Comparison of ENCODE assay signal across 17 cellular contexts in the genomic region with DNA sequence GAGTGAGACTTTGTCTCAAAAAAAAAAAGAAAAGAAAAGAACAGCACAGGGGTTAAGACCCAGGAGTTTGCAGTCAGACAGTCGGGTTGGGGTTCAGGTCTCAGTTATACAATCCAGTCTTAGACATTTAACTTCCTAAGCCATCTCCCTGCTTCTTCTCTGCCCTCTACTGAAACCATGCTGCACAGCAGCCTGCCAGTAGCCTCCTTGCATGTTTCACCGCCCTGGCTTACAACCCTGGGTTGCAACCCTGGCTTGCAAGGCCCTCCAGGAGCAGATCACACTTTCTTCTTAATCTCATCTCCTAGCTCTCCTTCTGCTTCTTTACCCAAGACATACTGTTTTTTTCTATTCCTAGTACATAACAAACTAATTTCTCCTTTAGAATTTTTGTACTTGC. TPM values are rescaled to one million over a fixed set of nuclear protein-coding genes. Genes with fewer than 3 reads are reported as not detected.
A peak's percentile ranks its signal among the peaks of the same experiment; 100 is the strongest.
DNase-seq lines count a peak whose midpoint lies in the region; ATAC-seq, FAIRE-seq and TF ChIP-seq lines count a peak whose summit lies in the region.
"Had no signal": no experiment of that assay in that cellular context is flagged by ENCODE, and none has a peak within 500 bp of the region (broad histone marks: within the 10 kb centered on the region; RNA-seq: fewer than 3 reads in every experiment).

No MANE protein-coding gene starts in this region.

- H3K27ac Mint-ChIP-seq in activated naive CD4-positive, alpha-beta T cell treated with anti-CD3 and anti-CD28 coated beads, Interleukin-2, amount 10 ng/mL, durations not matched to agents 7 days and 5 days, result peak overlapping the region; percentile 34
- no peak overlapping the region for H3K27ac Mint-ChIP-seq in activated naive CD4-positive, alpha-beta T cell treated with anti-CD3 and anti-CD28 coated beads for 36 hours
- peak overlapping the region in 8 of 10 donors; percentile 24 to 85 (median 54) for H3K27ac Mint-ChIP-seq in naive thymus-derived CD8-positive, alpha-beta T cell
- H3K27ac Mint-ChIP-seq: type B pancreatic cell had no signal

- H3F3A ChIP-seq in PC-3 (ENCODE audit: low read length, unreplicated experiment), result peaks cover 8% of the 10 kb centered on the region

- peak in 1 of 2 experiments; percentile 17; a peak in 1 of 4 replicates for TF ChIP-seq RAD21 in K562 (CRISPR knock-in tag; conservative IDR thresholded peaks at IDR 0.05 in 1 of 2, IDR thresholded peaks at IDR 0.05 in 1 of 2)

- no peak for TF ChIP-seq EP300 in K562 (IDR thresholded peaks at IDR 0.05; ENCODE audit: low read length)

- TF ChIP-seq CTCF in PC-3 (conservative IDR thresholded peaks at IDR 0.05; ENCODE audit: low read depth, low read length), result peak; percentile 24; the same call in 1 of the 2 replicates
- peak in 2 of 3 experiments; percentile 19 to 32; a peak in 1 of 6 replicates for TF ChIP-seq CTCF in K562 (IDR thresholded peaks at IDR 0.05 in 2 of 3, conservative IDR thresholded peaks at IDR 0.05 in 1 of 3; ENCODE audit: insufficient read depth in 2 of 3, low read depth in 1 of 3, low read length in 3 of 3)

- intact Hi-C loops in activated naive CD4-positive, alpha-beta T cell treated with anti-CD3 and anti-CD28 coated beads for 36 hours (cut with micrococcal nuclease), result no loop called here
- intact Hi-C loops in PC-3 (cut with micrococcal nuclease), result no loop called here
- intact Hi-C loops in K562 (cut with micrococcal nuclease), result no loop called here

- H3K27me3 ChIP-seq in PC-3 (ENCODE audit: low read length), result no peaks in the 10 kb centered on the region
- no peaks in the 10 kb centered on the region for H3K27me3 ChIP-seq in K562 (ENCODE audit: control insufficient read depth in 2 of 2, insufficient read depth in 2 of 2, low read length in 2 of 2)
- H3K27me3 ChIP-seq: heart left ventricle had no signal

- H3K4me3 ChIP-seq in PC-3 (ENCODE audit: low read length) (no peak overlapping the region), K562 (no peak overlapping the region)
- H3K4me3 ChIP-seq: heart left ventricle had no signal

- WGBS in K562 (ENCODE audit: insufficient coverage, low coverage, missing lambda C conversion rate), result 89% methylated on average over 2 of the region's 2 CpGs

- H3K36me3 ChIP-seq in PC-3 (ENCODE audit: low read depth, low read length) (peaks cover 67% of the 10 kb centered on the region), K562 (ENCODE audit: control insufficient read depth, insufficient read depth, low read length) (peaks cover 77% of the 10 kb centered on the region)

- no peaks in the 10 kb centered on the region for H3K9me2 ChIP-seq in PC-3 (replicated peaks; ENCODE audit: low read length)

- H3K4me1 Mint-ChIP-seq in activated naive CD4-positive, alpha-beta T cell treated with anti-CD3 and anti-CD28 coated beads, Interleukin-2, amount 10 ng/mL, durations not matched to agents 7 days and 5 days, result no peaks in the 10 kb centered on the region
- H3K4me1 Mint-ChIP-seq in activated naive CD4-positive, alpha-beta T cell treated with anti-CD3 and anti-CD28 coated beads for 36 hours (ENCODE audit: low read depth), result peaks cover 2% of the 10 kb centered on the region
- H3K4me1 Mint-ChIP-seq in naive thymus-derived CD8-positive, alpha-beta T cell, result peaks cover 0 to 15% (median 6%) of the 10 kb centered on the region in 4 donors

- H3K27ac ChIP-seq in PC-3 (ENCODE audit: low read length) (no peak overlapping the region), K562 (ENCODE audit: extremely low read depth, low read depth, low read length) (no peak overlapping the region)
- H3K27ac ChIP-seq: heart left ventricle had no signal

- BruUV-seq in PC-3 (replicated peaks; lab: Mats Ljungman, UMichigan) (no TSS peak), K562 (replicated peaks; lab: Mats Ljungman, UMichigan) (no TSS peak)

- peaks cover 62% of the 10 kb centered on the region for H3K36me3 Mint-ChIP-seq in activated naive CD4-positive, alpha-beta T cell treated with anti-CD3 and anti-CD28 coated beads, Interleukin-2, amount 10 ng/mL, durations not matched to agents 7 days and 5 days
- peaks cover 47% of the 10 kb centered on the region for H3K36me3 Mint-ChIP-seq in activated naive CD4-positive, alpha-beta T cell treated with anti-CD3 and anti-CD28 coated beads for 36 hours (ENCODE audit: low read depth)
- peaks cover 6 to 80% (median 33%) of the 10 kb centered on the region in 3 donors for H3K36me3 Mint-ChIP-seq in naive thymus-derived CD8-positive, alpha-beta T cell

- no peaks in the 10 kb centered on the region for H3K9me1 ChIP-seq in K562 (ENCODE audit: control insufficient read depth, insufficient read depth, low read length)

- no peaks in the 10 kb centered on the region for H3K27me3 Mint-ChIP-seq in activated naive CD4-positive, alpha-beta T cell treated with anti-CD3 and anti-CD28 coated beads, Interleukin-2, amount 10 ng/mL, durations not matched to agents 7 days and 5 days
- H3K27me3 Mint-ChIP-seq in activated naive CD4-positive, alpha-beta T cell treated with anti-CD3 and anti-CD28 coated beads for 36 hours (ENCODE audit: low read depth), result no peaks in the 10 kb centered on the region
- H3K27me3 Mint-ChIP-seq in naive thymus-derived CD8-positive, alpha-beta T cell, result no peaks in the 10 kb centered on the region
- H3K27me3 Mint-ChIP-seq: type B pancreatic cell had no signal

- CTCF ChIA-PET in activated naive CD4-positive, alpha-beta T cell treated with anti-CD3 and anti-CD28 coated beads, Interleukin-2, amount 10 ng/mL, durations not matched to agents 7 days and 5 days (lab: Charles Lee), result interaction anchor here (1.5 kb wide), 1 partner anchor 35 kb away, joined by 8 read pairs; no protein-coding TSS in a partner anchor
- CTCF ChIA-PET in activated naive CD4-positive, alpha-beta T cell treated with anti-CD3 and anti-CD28 coated beads for 36 hours (lab: Charles Lee), result interaction anchor here (0.8 to 1.1 kb wide), 2 partner anchors 8 to 16 kb away, joined by 3 read pairs; no protein-coding TSS in a partner anchor
- CTCF ChIA-PET in PC-3 (lab: Charles Lee) (no interaction called here), K562 (lab: Yijun Ruan, JAX; ENCODE audit: low intra/inter-chr PET ratio) (no interaction called here)

- H3K9me3 Mint-ChIP-seq in activated naive CD4-positive, alpha-beta T cell treated with anti-CD3 and anti-CD28 coated beads, Interleukin-2, amount 10 ng/mL, durations not matched to agents 7 days and 5 days, result no peaks in the 10 kb centered on the region
- no peaks in the 10 kb centered on the region for H3K9me3 Mint-ChIP-seq in activated naive CD4-positive, alpha-beta T cell treated with anti-CD3 and anti-CD28 coated beads for 36 hours
- no peaks in the 10 kb centered on the region for H3K9me3 Mint-ChIP-seq in naive thymus-derived CD8-positive, alpha-beta T cell
- H3K9me3 Mint-ChIP-seq: type B pancreatic cell had no signal

- FAIRE-seq in K562 (lab: Jason Lieb, UNC), result no peak

- peak; percentile 44 for DNase-seq in activated naive CD4-positive, alpha-beta T cell treated with anti-CD3 and anti-CD28 coated beads, Interleukin-2, amount 10 ng/mL, durations not matched to agents 7 days and 5 days
- DNase-seq in activated naive CD4-positive, alpha-beta T cell treated with anti-CD3 and anti-CD28 coated beads for 36 hours, result no peak
- DNase-seq in PC-3 (no peak), K562 (ENCODE audit: extremely low read depth in 1 of 4, low spot score in 3 of 4) (no peak)
- no peak for DNase-seq in naive thymus-derived CD8-positive, alpha-beta T cell
- DNase-seq: activated CD4-positive, alpha-beta T cell treated with anti-CD3 and anti-CD28 coated beads for 1 hour; activated T-cell treated with anti-CD3 and anti-CD28 coated beads for 4 hours; amniotic stem cell; Calu3; erythroblast; NCI-H1105; stimulated activated CD4-positive, alpha-beta T cell treated with anti-CD3 and anti-CD28 coated beads, Interleukin-4, amount 100 ng/mL, for 4 hours had no signal

- H2AFZ ChIP-seq in PC-3 (ENCODE audit: low read length) (no peak overlapping the region), K562 (ENCODE audit: low read depth, low read length) (no peak overlapping the region)

- no peaks in the 10 kb centered on the region for H3K9me3 ChIP-seq in PC-3 (ENCODE audit: low read length)
- no peaks in the 10 kb centered on the region for H3K9me3 ChIP-seq in K562 (replicated peaks; ENCODE audit: control insufficient read depth, insufficient read depth, low read depth, low read length)
- H3K9me3 ChIP-seq: heart left ventricle had no signal

- H3K4me3 Mint-ChIP-seq in activated naive CD4-positive, alpha-beta T cell treated with anti-CD3 and anti-CD28 coated beads, Interleukin-2, amount 10 ng/mL, durations not matched to agents 7 days and 5 days, result no peak overlapping the region
- no peak overlapping the region for H3K4me3 Mint-ChIP-seq in activated naive CD4-positive, alpha-beta T cell treated with anti-CD3 and anti-CD28 coated beads for 36 hours
- no peak overlapping the region for H3K4me3 Mint-ChIP-seq in naive thymus-derived CD8-positive, alpha-beta T cell
- H3K4me3 Mint-ChIP-seq: type B pancreatic cell had no signal

- H3K9ac ChIP-seq in PC-3 (ENCODE audit: low read length) (no peak overlapping the region), K562 (ENCODE audit: insufficient read depth in 1 of 2, low read depth in 2 of 2, low read length in 2 of 2) (no peak overlapping the region)

- H4K20me1 ChIP-seq in PC-3 (ENCODE audit: low read length) (no peaks in the 10 kb centered on the region), K562 (replicated peaks; ENCODE audit: control insufficient read depth, insufficient read depth, low read length) (no peaks in the 10 kb centered on the region; the same call in 1 of the 2 replicates)

- peak; percentile 44 for TF ChIP-seq POLR2A in K562 (conservative IDR thresholded peaks at IDR 0.05)

- no peak overlapping the region for H3K4me2 ChIP-seq in PC-3 (ENCODE audit: low read length)
- H3K4me2 ChIP-seq in K562 (ENCODE audit: insufficient read depth, low read length), result no peak overlapping the region

- H3K79me2 ChIP-seq in PC-3 (ENCODE audit: low read length) (no peaks in the 10 kb centered on the region), K562 (ENCODE audit: control insufficient read depth, insufficient read depth, low read length) (no peaks in the 10 kb centered on the region)

- peaks cover under 1% of the 10 kb centered on the region; the same call in 1 of the 2 replicates for H3K4me1 ChIP-seq in PC-3 (ENCODE audit: insufficient read depth, low read length)
- no peaks in the 10 kb centered on the region for H3K4me1 ChIP-seq in K562 (replicated peaks in 1 of 2; ENCODE audit: control insufficient read depth in 2 of 2, insufficient read depth in 2 of 2, low read length in 2 of 2)

- peak; percentile 25; the same call in 1 of the 2 replicates for ATAC-seq in PC-3
- peak; percentile 58 for ATAC-seq in K562
- ATAC-seq in naive thymus-derived CD8-positive, alpha-beta T cell, result peak; percentile 34 to 48
- no peak for ATAC-seq in GM18511 (IDR thresholded peaks at IDR 0.05; ENCODE audit: unreplicated experiment)
- ATAC-seq in GM21825 (IDR thresholded peaks at IDR 0.05; ENCODE audit: unreplicated experiment), result no peak
- no peak for ATAC-seq in HG02885 (IDR thresholded peaks at IDR 0.05; ENCODE audit: poor library complexity, unreplicated experiment)
- ATAC-seq: heart left ventricle had no signal

- in situ Hi-C loops in K562 (cut with MboI), result loop anchor here (10.0 kb wide), 1 partner anchor 1203 kb away; a partner anchor contains a TSS

- POLR2A ChIA-PET in PC-3 (lab: Charles Lee; ENCODE audit: unreplicated experiment), result interaction anchor here (0.7 kb wide), 1 partner anchor 228 kb away, joined by 3 read pairs; no protein-coding TSS in a partner anchor
- POLR2A ChIA-PET in K562 (lab: Yijun Ruan, JAX), result interaction anchor here (1.0 to 1.3 kb wide), 2 partner anchors 18 to 37 kb away, joined by 4 read pairs; a partner anchor contains a TSS
- POLR2A ChIA-PET in naive thymus-derived CD8-positive, alpha-beta T cell (lab: Charles Lee), result interaction anchor here (0.7 to 3.2 kb wide), 5 partner anchors 10 to 72 kb away, joined by 5 to 21 read pairs (median 9); a partner anchor contains a TSS

RNA-seq across cellular contexts. Expression of a gene that starts 5.9 kb away (rescaled TPM):
- total RNA-seq in activated naive CD4-positive, alpha-beta T cell treated with anti-CD3 and anti-CD28 coated beads for 36 hours, result 10 to 100 TPM; 43.1 to 45.7 TPM
- total RNA-seq in PC-3 (2014; rRNA removed) (65.8 and 76.3 TPM in 2 replicates), K562 (2014; rRNA removed) (48.2 and 70.7 TPM in 2 replicates), K562 (2014; rRNA removed; fragmentation: Illumina TruSeq; extraction: Trizol) (5.6 and 8.0 TPM in 2 replicates), K562 (2015; rRNA removed; fragmentation: Illumina TruSeq; extraction: Trizol) (29.9 and 31.0 TPM in 2 replicates), K562 (2021) (58.5 and 58.7 TPM in 2 replicates)
- 17.7 and 87.0 TPM in 2 replicates for total RNA-seq in K562 (2011; cell fraction: chromatin; rRNA removed; ENCODE audit: low replicate concordance)
- 109 and 112 TPM in 2 replicates for total RNA-seq in K562 (2011; cell fraction: nucleolus; rRNA removed)
- 65.7 and 66.1 TPM in 2 replicates for total RNA-seq in K562 (2011; cell fraction: nucleoplasm; rRNA removed)
- polyA plus RNA-seq in K562 (2011; rRNA removed) (21.4 and 35.5 TPM in 2 replicates), K562 (2014; fragmentation: Illumina TruSeq; extraction: Trizol) (16.3 and 43.0 TPM in 2 replicates), K562 (2014; fragmentation: Nextera tagmentation; extraction: Ambion mirVana) (1 to 10 TPM in 1 of 2 experiments, under 1 TPM in 1; 0.30 to 3.3 TPM), K562 (2014; rRNA removed) (64.0 and 83.7 TPM in 2 replicates)
- 41.7 and 99.9 TPM in 2 replicates for polyA plus RNA-seq in K562 (2011; cell fraction: cytosol; rRNA removed)
- polyA plus RNA-seq in K562 (2011; cell fraction: nucleus; rRNA removed), result 46.7 and 85.0 TPM in 2 replicates
- polyA plus RNA-seq in K562 (2012), result 36.3 and 72.1 TPM in 2 replicates
- polyA minus RNA-seq in K562 (2011; rRNA and poly(A)+ RNA removed), result 3.6 and 7.7 TPM in 2 replicates
- polyA minus RNA-seq in K562 (2011; cell fraction: cytosol; rRNA and poly(A)+ RNA removed), result 26.1 and 28.4 TPM in 2 replicates
- 8.5 and 10.4 TPM in 2 replicates for polyA minus RNA-seq in K562 (2011; cell fraction: nucleus; rRNA and poly(A)+ RNA removed)
- 10 to 100 TPM; 79.8 to 83.8 TPM for total RNA-seq in naive thymus-derived CD8-positive, alpha-beta T cell
- polyA plus RNA-seq in naive thymus-derived CD8-positive, alpha-beta T cell, result 10 to 100 TPM; 35.6 to 51.3 (median 40.3) TPM

RNA-seq across cellular contexts. Expression of a gene that starts 14.7 kb away (rescaled TPM):
- total RNA-seq in activated naive CD4-positive, alpha-beta T cell treated with anti-CD3 and anti-CD28 coated beads for 36 hours, result 1 to 10 TPM in 1 of 2 experiments, under 1 TPM in 1; 0.52 to 1.0 TPM
- total RNA-seq in PC-3 (2014; rRNA removed), result 5.8 and 13.9 TPM in 2 replicates
- total RNA-seq in K562 (2011; cell fraction: chromatin; rRNA removed; ENCODE audit: low replicate concordance), result 0.60 and 1.4 TPM in 2 replicates
- total RNA-seq in K562 (2011; cell fraction: nucleolus; rRNA removed), result 1.8 TPM in 2 replicates
- total RNA-seq in K562 (2011; cell fraction: nucleoplasm; rRNA removed), result 0.69 and 2.3 TPM in 2 replicates
- 3.9 and 4.3 TPM in 2 replicates for total RNA-seq in K562 (2014; rRNA removed)
- total RNA-seq in K562 (2014; rRNA removed; fragmentation: Illumina TruSeq; extraction: Trizol), result 2.2 and 2.9 TPM in 2 replicates
- total RNA-seq in K562 (2015; rRNA removed; fragmentation: Illumina TruSeq; extraction: Trizol), result 3.3 TPM in 2 replicates
- total RNA-seq in K562 (2021), result 2.6 and 3.3 TPM in 2 replicates
- polyA plus RNA-seq in K562 (2011; rRNA removed), result 1.7 TPM in 2 replicates
- 1.9 and 2.5 TPM in 2 replicates for polyA plus RNA-seq in K562 (2011; cell fraction: cytosol; rRNA removed)
- polyA plus RNA-seq in K562 (2011; cell fraction: nucleus; rRNA removed), result 1.8 and 1.9 TPM in 2 replicates
- 4.3 and 4.4 TPM in 2 replicates for polyA plus RNA-seq in K562 (2012)
- polyA plus RNA-seq in K562 (2014; fragmentation: Illumina TruSeq; extraction: Trizol), result 4.0 and 4.9 TPM in 2 replicates
- polyA plus RNA-seq in K562 (2014; fragmentation: Nextera tagmentation; extraction: Ambion mirVana), result 1 to 10 TPM in 1 of 2 experiments, under 1 TPM in 1; 0.75 to 1.4 TPM
- polyA plus RNA-seq in K562 (2014; rRNA removed), result 3.8 and 3.9 TPM in 2 replicates
- 0.39 and 0.63 TPM in 2 replicates for polyA minus RNA-seq in K562 (2011; rRNA and poly(A)+ RNA removed)
- 0.48 and 1.7 TPM in 2 replicates for polyA minus RNA-seq in K562 (2011; cell fraction: cytosol; rRNA and poly(A)+ RNA removed)
- polyA minus RNA-seq in K562 (2011; cell fraction: nucleus; rRNA and poly(A)+ RNA removed), result 0.40 and 0.56 TPM in 2 replicates
- 1 to 10 TPM; 5.4 to 6.1 TPM for total RNA-seq in naive thymus-derived CD8-positive, alpha-beta T cell
- polyA plus RNA-seq in naive thymus-derived CD8-positive, alpha-beta T cell, result 1 to 10 TPM in 2 of 3 donors, under 1 TPM in 1; 0.82 to 1.9 (median 1.8) TPM

RNA-seq across cellular contexts. Expression of a gene that starts 15.1 kb away (rescaled TPM):
- 10 to 100 TPM; 81.8 to 97.1 TPM for total RNA-seq in activated naive CD4-positive, alpha-beta T cell treated with anti-CD3 and anti-CD28 coated beads for 36 hours
- total RNA-seq in PC-3 (2014; rRNA removed), result 32.8 and 50.6 TPM in 2 replicates
- 108 and 289 TPM in 2 replicates for total RNA-seq in K562 (2011; cell fraction: chromatin; rRNA removed; ENCODE audit: low replicate concordance)
- 172 and 175 TPM in 2 replicates for total RNA-seq in K562 (2011; cell fraction: nucleolus; rRNA removed)
- total RNA-seq in K562 (2011; cell fraction: nucleoplasm; rRNA removed), result 130 TPM in 2 replicates
- 26.4 and 31.7 TPM in 2 replicates for total RNA-seq in K562 (2014; rRNA removed)
- total RNA-seq in K562 (2014; rRNA removed; fragmentation: Illumina TruSeq; extraction: Trizol), result 12.6 and 16.7 TPM in 2 replicates
- 20.7 and 22.1 TPM in 2 replicates for total RNA-seq in K562 (2015; rRNA removed; fragmentation: Illumina TruSeq; extraction: Trizol)
- total RNA-seq in K562 (2021), result 77.3 and 90.5 TPM in 2 replicates
- 36.8 and 50.2 TPM in 2 replicates for polyA plus RNA-seq in K562 (2011; rRNA removed)
- 30.9 and 49.9 TPM in 2 replicates for polyA plus RNA-seq in K562 (2011; cell fraction: cytosol; rRNA removed)
- 239 and 311 TPM in 2 replicates for polyA plus RNA-seq in K562 (2011; cell fraction: nucleus; rRNA removed)
- 41.6 and 58.4 TPM in 2 replicates for polyA plus RNA-seq in K562 (2012)
- 27.9 and 31.2 TPM in 2 replicates for polyA plus RNA-seq in K562 (2014; fragmentation: Illumina TruSeq; extraction: Trizol)
- under 1 TPM; 0.32 to 0.59 TPM for polyA plus RNA-seq in K562 (2014; fragmentation: Nextera tagmentation; extraction: Ambion mirVana)
- polyA plus RNA-seq in K562 (2014; rRNA removed), result 49.5 and 64.2 TPM in 2 replicates
- polyA minus RNA-seq in K562 (2011; rRNA and poly(A)+ RNA removed), result 22.5 TPM in 2 replicates
- 22.3 and 28.2 TPM in 2 replicates for polyA minus RNA-seq in K562 (2011; cell fraction: cytosol; rRNA and poly(A)+ RNA removed)
- 38.9 and 46.8 TPM in 2 replicates for polyA minus RNA-seq in K562 (2011; cell fraction: nucleus; rRNA and poly(A)+ RNA removed)
- total RNA-seq in naive thymus-derived CD8-positive, alpha-beta T cell, result 100 to 1,000 TPM; 251 to 255 TPM
- polyA plus RNA-seq in naive thymus-derived CD8-positive, alpha-beta T cell, result 10 to 100 TPM; 14.8 to 23.7 (median 15.7) TPM

RNA-seq across cellular contexts. Expression of a gene that starts 18.7 kb away (rescaled TPM):
- total RNA-seq in activated naive CD4-positive, alpha-beta T cell treated with anti-CD3 and anti-CD28 coated beads for 36 hours, result 100 to 1,000 TPM; 221 to 230 TPM
- 274 and 290 TPM in 2 replicates for total RNA-seq in PC-3 (2014; rRNA removed)
- 414 and 702 TPM in 2 replicates for total RNA-seq in K562 (2011; cell fraction: chromatin; rRNA removed; ENCODE audit: low replicate concordance)
- 579 and 598 TPM in 2 replicates for total RNA-seq in K562 (2011; cell fraction: nucleolus; rRNA removed)
- total RNA-seq in K562 (2011; cell fraction: nucleoplasm; rRNA removed), result 534 and 539 TPM in 2 replicates
- total RNA-seq in K562 (2014; rRNA removed), result 118 and 159 TPM in 2 replicates
- total RNA-seq in K562 (2014; rRNA removed; fragmentation: Illumina TruSeq; extraction: Trizol), result 131 and 137 TPM in 2 replicates
- total RNA-seq in K562 (2015; rRNA removed; fragmentation: Illumina TruSeq; extraction: Trizol), result 161 and 167 TPM in 2 replicates
- 276 and 282 TPM in 2 replicates for total RNA-seq in K562 (2021)
- polyA plus RNA-seq in K562 (2011; rRNA removed), result 265 and 313 TPM in 2 replicates
- polyA plus RNA-seq in K562 (2011; cell fraction: cytosol; rRNA removed), result 293 and 368 TPM in 2 replicates
- polyA plus RNA-seq in K562 (2011; cell fraction: nucleus; rRNA removed), result 530 and 566 TPM in 2 replicates
- 223 and 413 TPM in 2 replicates for polyA plus RNA-seq in K562 (2012)
- polyA plus RNA-seq in K562 (2014; fragmentation: Illumina TruSeq; extraction: Trizol), result 275 and 284 TPM in 2 replicates
- 10 to 100 TPM in 1 of 2 experiments, 1 to 10 TPM in 1; 6.5 to 17.9 TPM for polyA plus RNA-seq in K562 (2014; fragmentation: Nextera tagmentation; extraction: Ambion mirVana)
- polyA plus RNA-seq in K562 (2014; rRNA removed), result 165 and 195 TPM in 2 replicates
- polyA minus RNA-seq in K562 (2011; rRNA and poly(A)+ RNA removed), result 181 and 205 TPM in 2 replicates
- polyA minus RNA-seq in K562 (2011; cell fraction: cytosol; rRNA and poly(A)+ RNA removed), result 159 and 192 TPM in 2 replicates
- polyA minus RNA-seq in K562 (2011; cell fraction: nucleus; rRNA and poly(A)+ RNA removed), result 63.7 and 117 TPM in 2 replicates
- 100 to 1,000 TPM; 326 to 327 TPM for total RNA-seq in naive thymus-derived CD8-positive, alpha-beta T cell
- polyA plus RNA-seq in naive thymus-derived CD8-positive, alpha-beta T cell, result 100 to 1,000 TPM; 171 to 197 (median 174) TPM

RNA-seq across cellular contexts. Expression of a gene that starts 25.4 kb away (rescaled TPM):
- 10 to 100 TPM; 12.5 to 12.8 TPM for total RNA-seq in activated naive CD4-positive, alpha-beta T cell treated with anti-CD3 and anti-CD28 coated beads for 36 hours
- 31.0 and 32.5 TPM in 2 replicates for total RNA-seq in PC-3 (2014; rRNA removed)
- total RNA-seq in K562 (2011; cell fraction: chromatin; rRNA removed; ENCODE audit: low replicate concordance), result 14.4 and 55.1 TPM in 2 replicates
- 52.6 and 56.5 TPM in 2 replicates for total RNA-seq in K562 (2011; cell fraction: nucleolus; rRNA removed)
- total RNA-seq in K562 (2011; cell fraction: nucleoplasm; rRNA removed), result 23.7 and 27.6 TPM in 2 replicates
- 16.8 and 22.9 TPM in 2 replicates for total RNA-seq in K562 (2014; rRNA removed)
- 6.5 and 8.5 TPM in 2 replicates for total RNA-seq in K562 (2014; rRNA removed; fragmentation: Illumina TruSeq; extraction: Trizol)
- 9.4 and 9.9 TPM in 2 replicates for total RNA-seq in K562 (2015; rRNA removed; fragmentation: Illumina TruSeq; extraction: Trizol)
- total RNA-seq in K562 (2021), result 35.0 and 38.3 TPM in 2 replicates
- 8.3 and 14.3 TPM in 2 replicates for polyA plus RNA-seq in K562 (2011; rRNA removed)
- 9.5 and 19.9 TPM in 2 replicates for polyA plus RNA-seq in K562 (2011; cell fraction: cytosol; rRNA removed)
- polyA plus RNA-seq in K562 (2011; cell fraction: nucleus; rRNA removed), result 13.6 and 18.1 TPM in 2 replicates
- polyA plus RNA-seq in K562 (2012), result 18.8 and 20.1 TPM in 2 replicates
- polyA plus RNA-seq in K562 (2014; fragmentation: Illumina TruSeq; extraction: Trizol), result 15.2 and 21.5 TPM in 2 replicates
- under 1 TPM; 0.52 to 0.73 TPM for polyA plus RNA-seq in K562 (2014; fragmentation: Nextera tagmentation; extraction: Ambion mirVana)
- 13.8 and 14.0 TPM in 2 replicates for polyA plus RNA-seq in K562 (2014; rRNA removed)
- 18.0 and 18.7 TPM in 2 replicates for polyA minus RNA-seq in K562 (2011; rRNA and poly(A)+ RNA removed)
- polyA minus RNA-seq in K562 (2011; cell fraction: cytosol; rRNA and poly(A)+ RNA removed), result 15.7 and 19.6 TPM in 2 replicates
- polyA minus RNA-seq in K562 (2011; cell fraction: nucleus; rRNA and poly(A)+ RNA removed), result 33.7 and 44.4 TPM in 2 replicates
- 10 to 100 TPM; 25.8 to 27.4 TPM for total RNA-seq in naive thymus-derived CD8-positive, alpha-beta T cell
- 10 to 100 TPM; 27.7 to 58.3 (median 45.6) TPM for polyA plus RNA-seq in naive thymus-derived CD8-positive, alpha-beta T cell

Comparison
In these comparisons a context has a peak if more than half of its experiments do, and no peak if none do; other contexts are left out.
1. ATAC-seq: peak in PC-3 (single experiment), K562 (single experiment) and naive thymus-derived CD8-positive, alpha-beta T cell (2 of 2); none in GM18511 (single experiment), GM21825 (single experiment) and HG02885 (single experiment).
2. CTCF ChIA-PET loops: an anchor here in activated naive CD4-positive, alpha-beta T cell treated with anti-CD3 and anti-CD28 coated beads, Interleukin-2, amount 10 ng/mL, durations not matched to agents 7 days and 5 days (1.5 kb wide) and activated naive CD4-positive, alpha-beta T cell treated with anti-CD3 and anti-CD28 coated beads for 36 hours (0.8 to 1.1 kb wide); none called in PC-3 and K562.